Comparison of ENCODE assay signal across 8 cellular contexts in the genomic region with DNA sequence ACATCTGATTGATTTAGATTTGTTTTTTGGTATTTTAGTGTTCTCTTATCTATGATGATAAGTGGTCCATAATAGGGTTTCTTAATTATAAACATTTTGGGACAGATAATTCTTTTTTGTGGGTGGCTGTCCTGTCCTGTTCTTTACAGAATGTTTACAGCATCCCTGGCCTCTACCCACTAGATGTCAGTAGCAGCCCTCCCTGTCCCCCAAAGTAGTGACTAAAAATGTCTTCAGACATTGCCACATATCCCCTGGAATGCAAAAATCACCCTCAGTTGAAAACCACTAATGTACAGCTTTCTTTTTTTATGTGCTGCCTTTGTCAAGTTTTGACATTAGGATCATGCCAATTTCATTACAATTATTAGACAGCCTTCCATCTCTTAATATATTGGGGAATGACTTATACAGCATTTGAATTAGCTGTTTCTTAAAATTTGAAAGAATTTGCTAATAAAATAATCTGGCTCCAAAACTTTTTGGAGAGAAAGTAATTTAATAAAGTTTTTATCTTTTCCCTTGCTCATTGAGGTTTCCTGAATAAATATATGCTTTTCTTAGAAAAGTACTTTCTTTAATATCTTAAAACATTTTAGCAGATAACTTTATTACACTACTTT. TPM values are rescaled to one million over a fixed set of nuclear protein-coding genes. Genes with fewer than 3 reads are reported as not detected.
DNase-seq lines count a peak whose midpoint lies in the region; ATAC-seq and TF ChIP-seq lines count a peak whose summit lies in the region.

No MANE protein-coding gene starts in this region.

- DNase-seq in A673 (ENCODE audit: low spot score) (peak; percentile 56), KBM-7 (peak; percentile 72), fibroblast of gingiva (ENCODE audit: low read depth) (peak; percentile 65), smooth muscle cell (lab: John Stamatoyannopoulos, UW; ENCODE audit: unreplicated experiment) (no peak), NCI-H1048 (lab: John Stamatoyannopoulos, UW) (no peak)

- H3F3A ChIP-seq in smooth muscle cell (ENCODE audit: low read depth) = peaks cover 6% of the 10 kb centered on the region

- no peaks in the 10 kb centered on the region for H3K79me2 ChIP-seq in smooth muscle cell (ENCODE audit: low read depth)

- peak overlapping the region; percentile 15 for H3K4me2 ChIP-seq in smooth muscle cell

- no peak overlapping the region for H2AFZ ChIP-seq in smooth muscle cell (ENCODE audit: low read depth)

- intact Hi-C loops in A673 (cut with micrococcal nuclease; ENCODE audit: unreplicated experiment) = loop anchor here (2.0 kb wide), 1 partner anchor 111 kb away; no protein-coding TSS in a partner anchor

- no peak overlapping the region for H3K9ac ChIP-seq in smooth muscle cell (ENCODE audit: low read depth)

- CTCF ChIA-PET in A673 (lab: Charles Lee) = interaction anchor here (0.6 to 2.0 kb wide), 3 partner anchors 110 to 137 kb away, joined by 3 to 8 read pairs (median 4); no protein-coding TSS in a partner anchor

- in situ Hi-C loops in KBM-7 (cut with MboI; ENCODE audit: low pct_unique_long_range_greater_than_20kb, low sequenced_read_pairs) = loop anchor here (25.0 kb wide), 1 partner anchor 109 kb away; no protein-coding TSS in a partner anchor

- no TSS peak for BruUV-seq in A673 (replicated peaks; lab: Mats Ljungman, UMichigan)

- POLR2A ChIA-PET in A673 (lab: Charles Lee; ENCODE audit: low non-redundant PET) = no interaction called here

- H3K4me3 ChIP-seq in A673 (ENCODE audit: low read depth, low read length, poor library complexity, severe bottlenecking) = no peak overlapping the region
- H3K4me3 ChIP-seq in smooth muscle cell = no peak overlapping the region

- H3K4me1 ChIP-seq in A673 (ENCODE audit: insufficient read depth, low read length, poor library complexity, severe bottlenecking) = no peaks in the 10 kb centered on the region
- H3K4me1 ChIP-seq in smooth muscle cell (ENCODE audit: low read depth) = no peaks in the 10 kb centered on the region

- no peaks in the 10 kb centered on the region for H3K27me3 ChIP-seq in A673 (replicated peaks; ENCODE audit: insufficient read depth, low read depth, low read length, poor library complexity)
- no peaks in the 10 kb centered on the region for H3K27me3 ChIP-seq in smooth muscle cell (ENCODE audit: low read depth)

- H4K20me1 ChIP-seq in smooth muscle cell (ENCODE audit: low read depth) = no peaks in the 10 kb centered on the region

- ATAC-seq in activated CD4-positive, CD25-positive, alpha-beta regulatory T cell treated with anti-CD3 and anti-CD28 coated beads, Interleukin-2, amount 50 U/mL, for 24 hours = peak; percentile 77 to 83
- no peak for ATAC-seq in GM21737 (IDR thresholded peaks at IDR 0.05; ENCODE audit: unreplicated experiment)

- H3K27ac ChIP-seq in A673 (ENCODE audit: low read depth, low read length, poor library complexity, severe bottlenecking) (no peak overlapping the region), smooth muscle cell (ENCODE audit: low read depth) (no peak overlapping the region)

- TF ChIP-seq CTCF in A673 (conservative IDR thresholded peaks at IDR 0.05; ENCODE audit: low read depth, low read length) = peak; percentile 70
- TF ChIP-seq CTCF in GM12874 (IDR thresholded peaks at IDR 0.05; ENCODE audit: insufficient read depth, low read depth, low read length) = peak; percentile 54
- TF ChIP-seq CTCF in smooth muscle cell (IDR thresholded peaks at IDR 0.05; ENCODE audit: borderline replicate concordance, insufficient read depth, poor library complexity, severe bottlenecking) = peak; percentile 67

- no peaks in the 10 kb centered on the region for H3K36me3 ChIP-seq in A673 (ENCODE audit: insufficient read depth, low read length, poor library complexity, severe bottlenecking)
- H3K36me3 ChIP-seq in smooth muscle cell (ENCODE audit: low read depth) = peaks cover 6% of the 10 kb centered on the region

- H3K9me3 ChIP-seq in A673 (ENCODE audit: low read depth, low read length, poor library complexity, severe bottlenecking) (no peaks in the 10 kb centered on the region), smooth muscle cell (replicated peaks; ENCODE audit: low read depth) (no peaks in the 10 kb centered on the region)

RNA-seq across cellular contexts. Expression of gene WIPF1, which starts 19.5 kb away (rescaled TPM):
- 1.1 and 1.7 TPM in 2 replicates for total RNA-seq in A673 (2021)
- 27.3 and 29.0 TPM in 2 replicates for total RNA-seq in smooth muscle cell
- polyA plus RNA-seq in smooth muscle cell = 35.5 and 36.4 TPM in 2 replicates

Comparison
In these comparisons a context has a peak if more than half of its experiments do, and no peak if none do; other contexts are left out.
1. DNase-seq: peak in A673 (single experiment), KBM-7 (single experiment) and fibroblast of gingiva (single experiment); none in smooth muscle cell (single experiment) and NCI-H1048 (single experiment).
2. RNA of gene WIPF1, which starts 19.5 kb away (total RNA-seq): 27.3 to 29.0 TPM in smooth muscle cell; 1.1 to 1.7 TPM in A673; every median in the first group is over 10 times any median in the second.
3. Peak in every context shown above with its lines, with median percentiles within 50 percentile points of each other: CTCF ChIP-seq.